1 cellular context compared by ENCODE assay signal in genomic region chr17:39199986-39200879, GRCh38.
TF ChIP-seq lines count a peak whose summit lies in the region.

Gene RPL19 (plus strand): TSS chr17:39200283. CDS start chr17:39200345, 62 bp downstream.

TF ChIP-seq in HepG2, 621 proteins besides CTCF, POLR2A, EP300 and RAD21 (continued from another document and continues in another):
- TF ChIP-seq ZNF784 (CRISPR knock-in tag; IDR thresholded peaks at IDR 0.05; ENCODE audit: borderline replicate concordance) (peak; percentile 32; the same call in 1 of the 2 replicates), SP1 (IDR thresholded peaks at IDR 0.05) (no peak), SP1 (CRISPR knock-in tag; IDR thresholded peaks at IDR 0.05) (no peak; the same call in none of the 2 replicates), ARID2 (CRISPR knock-in tag; IDR thresholded peaks at IDR 0.05; ENCODE audit: borderline replicate concordance) (peak; percentile 84; the same call in 1 of the 2 replicates), ZBTB2 (CRISPR knock-in tag; IDR thresholded peaks at IDR 0.05; ENCODE audit: low read depth) (no peak), NFYB (CRISPR knock-in tag; IDR thresholded peaks at IDR 0.05) (0 out of 2 replicates have a peak, but pooled peaks have one; percentile 8), ZNF260 (CRISPR knock-in tag; IDR thresholded peaks at IDR 0.05; ENCODE audit: borderline replicate concordance, low read depth) (0 out of 2 replicates have a peak, but pooled peaks have one; percentile 42), SNAPC4 (CRISPR knock-in tag; IDR thresholded peaks at IDR 0.05) (peak; percentile 78), ZNF891 (CRISPR knock-in tag; IDR thresholded peaks at IDR 0.05) (peak; percentile 94), ARID4A (CRISPR knock-in tag; IDR thresholded peaks at IDR 0.05; ENCODE audit: borderline replicate concordance) (peak; percentile 93), ZNF709 (CRISPR knock-in tag; IDR thresholded peaks at IDR 0.05) (peak; percentile 93), CBFB (CRISPR knock-in tag; IDR thresholded peaks at IDR 0.05) (0 out of 2 replicates have a peak, but pooled peaks have one; percentile 62), NRL (CRISPR knock-in tag; IDR thresholded peaks at IDR 0.05; ENCODE audit: borderline replicate concordance) (peak; percentile 82; the same call in 1 of the 2 replicates), DPF2 (CRISPR knock-in tag; IDR thresholded peaks at IDR 0.05; ENCODE audit: borderline replicate concordance, low read depth) (no peak), NFRKB (IDR thresholded peaks at IDR 0.05) (no peak), KDM5A (IDR thresholded peaks at IDR 0.05; ENCODE audit: borderline replicate concordance, low read length) (peak; percentile 87; the same call in 1 of the 2 replicates), ATF2 (CRISPR knock-in tag; IDR thresholded peaks at IDR 0.05) (peak; percentile 71), IKZF1 (IDR thresholded peaks at IDR 0.05) (no peak), ZSCAN29 (CRISPR knock-in tag; conservative IDR thresholded peaks at IDR 0.05) (no peak), ZNF235 (CRISPR knock-in tag; IDR thresholded peaks at IDR 0.05; ENCODE audit: borderline replicate concordance) (0 out of 2 replicates have a peak, but pooled peaks have one; percentile 30), ZNF503 (CRISPR knock-in tag; IDR thresholded peaks at IDR 0.05) (peak; percentile 4; the same call in 1 of the 2 replicates), CENPX (CRISPR knock-in tag; IDR thresholded peaks at IDR 0.05) (no peak), PRDM15 (CRISPR knock-in tag; IDR thresholded peaks at IDR 0.05) (peak; percentile 49; the same call in 1 of the 2 replicates), TRIM22 (IDR thresholded peaks at IDR 0.05) (no peak), GZF1 (CRISPR knock-in tag; IDR thresholded peaks at IDR 0.05) (peak; percentile 59; the same call in 1 of the 2 replicates), ARNT2 (CRISPR knock-in tag; IDR thresholded peaks at IDR 0.05; ENCODE audit: low read depth) (peak; percentile 59; the same call in 1 of the 2 replicates), ZNF280B (CRISPR knock-in tag; IDR thresholded peaks at IDR 0.05; ENCODE audit: borderline replicate concordance) (peak; percentile 71)
